22 cellular contexts compared by ENCODE assay signal in the genomic region with DNA sequence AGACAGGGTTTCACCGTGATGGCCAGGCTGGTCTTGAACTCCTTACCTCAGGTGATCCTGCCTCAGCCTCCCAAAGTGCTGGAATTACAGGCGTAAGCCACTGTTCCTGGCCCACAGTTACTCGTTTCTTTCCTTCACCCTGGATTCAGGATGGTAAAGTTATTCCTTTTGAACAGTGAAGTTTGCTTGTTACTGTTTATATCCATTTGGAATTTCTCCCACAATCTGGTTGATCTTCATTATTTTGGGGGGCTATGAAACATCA. TPM values are rescaled to one million over a fixed set of nuclear protein-coding genes. Genes with fewer than 3 reads are reported as not detected.
A peak's percentile ranks its signal among the peaks of the same experiment; 100 is the strongest.
DNase-seq lines count a peak whose midpoint lies in the region; ATAC-seq and TF ChIP-seq lines count a peak whose summit lies in the region.
"Had no signal": no experiment of that assay in that cellular context is flagged by ENCODE, and none has a peak within 500 bp of the region (broad histone marks: within the 10 kb centered on the region; RNA-seq: fewer than 3 reads in every experiment).

No MANE protein-coding gene starts in this region.

- CTCF ChIA-PET in CD4-positive, alpha-beta T cell (lab: Charles Lee), result no interaction called here
- CTCF ChIA-PET in mammary epithelial cell (lab: Charles Lee; ENCODE audit: low non-redundant PET), result no interaction called here

- H3K4me3 ChIP-seq in CD4-positive, CD25-positive, alpha-beta regulatory T cell (ENCODE audit: low read depth, low read length), result no peak overlapping the region
- H3K4me3 ChIP-seq in colonic mucosa (no peak overlapping the region), mammary epithelial cell (replicated peaks in 1 of 3; ENCODE audit: insufficient read depth in 1 of 3, low read depth in 2 of 3, low read length in 3 of 3) (no peak overlapping the region)
- H3K4me3 ChIP-seq: HAP-1 had no signal

- no peak for ATAC-seq in CD4-positive, CD25-positive, alpha-beta regulatory T cell (ENCODE audit: low read depth in 2 of 2)
- no peak for ATAC-seq in CD4-positive, alpha-beta T cell (ENCODE audit: poor library complexity)

- H3K9ac ChIP-seq in colonic mucosa (ENCODE audit: low read depth in 2 of 2, low read length in 2 of 2), result no peak overlapping the region
- no peak overlapping the region for H3K9ac ChIP-seq in mammary epithelial cell (ENCODE audit: insufficient read depth, low read length)
- H3K9ac ChIP-seq: SK-N-SH had no signal

- H3K36me3 Mint-ChIP-seq in CD4-positive, CD25-positive, alpha-beta regulatory T cell, result peaks cover 6% of the 10 kb centered on the region
- no peaks in the 10 kb centered on the region for H3K36me3 Mint-ChIP-seq in CD4-positive, alpha-beta T cell (ENCODE audit: low read depth)
- peaks cover 6% of the 10 kb centered on the region for H3K36me3 Mint-ChIP-seq in nephron progenitor cell (ENCODE audit: low read depth)

- no peaks in the 10 kb centered on the region for H3K79me2 ChIP-seq in mammary epithelial cell (ENCODE audit: insufficient read depth, low read length)

- BruUV-seq in mammary epithelial cell (replicated peaks; lab: Mats Ljungman, UMichigan), result no TSS peak

- in situ Hi-C loops in mammary epithelial cell (cut with MboI; ENCODE audit: low sequenced_read_pairs in 2 of 2), result no loop called here

- H4K20me1 ChIP-seq in mammary epithelial cell (ENCODE audit: insufficient read depth, low read length), result no peaks in the 10 kb centered on the region

- peaks cover 8% of the 10 kb centered on the region for H3K36me3 ChIP-seq in CD4-positive, CD25-positive, alpha-beta regulatory T cell (ENCODE audit: control insufficient read depth, insufficient read depth, low read length)
- H3K36me3 ChIP-seq in colonic mucosa, result no peaks in the 10 kb centered on the region
- peaks cover 10% of the 10 kb centered on the region for H3K36me3 ChIP-seq in mammary epithelial cell (ENCODE audit: insufficient read depth, low read length)

- H3K27me3 ChIP-seq in CD4-positive, CD25-positive, alpha-beta regulatory T cell (ENCODE audit: control insufficient read depth, insufficient read depth, low read length), result no peaks in the 10 kb centered on the region
- no peaks in the 10 kb centered on the region for H3K27me3 ChIP-seq in CD4-positive, alpha-beta T cell (ENCODE audit: control insufficient read depth, insufficient read depth, low read length)
- H3K27me3 ChIP-seq in colonic mucosa, result no peaks in the 10 kb centered on the region
- no peaks in the 10 kb centered on the region for H3K27me3 ChIP-seq in mammary epithelial cell (ENCODE audit: insufficient read depth, low read length)

- H3K9me3 ChIP-seq in CD4-positive, CD25-positive, alpha-beta regulatory T cell (ENCODE audit: control insufficient read depth in 2 of 2, low read length in 2 of 2), result no peaks in the 10 kb centered on the region
- no peaks in the 10 kb centered on the region for H3K9me3 ChIP-seq in CD4-positive, alpha-beta T cell (ENCODE audit: control insufficient read depth, low read length)
- H3K9me3 ChIP-seq in colonic mucosa (no peaks in the 10 kb centered on the region), mammary epithelial cell (replicated peaks; ENCODE audit: insufficient read depth, low read length) (no peaks in the 10 kb centered on the region)
- H3K9me3 ChIP-seq: HAP-1, SK-N-SH had no signal

- H3K27ac ChIP-seq in CD4-positive, CD25-positive, alpha-beta regulatory T cell (ENCODE audit: insufficient read depth, low read length, poor library complexity, severe bottlenecking), result no peak overlapping the region
- no peak overlapping the region for H3K27ac ChIP-seq in CD4-positive, alpha-beta T cell (ENCODE audit: low read depth, low read length)
- H3K27ac ChIP-seq in colonic mucosa (no peak overlapping the region), mammary epithelial cell (ENCODE audit: insufficient read depth, low read depth, low read length) (no peak overlapping the region)
- H3K27ac ChIP-seq: C4-2B had no signal

- intact Hi-C loops in CD4-positive, alpha-beta T cell (cut with DNase I, micrococcal nuclease), result no loop called here
- intact Hi-C loops in colonic mucosa (cut with DNase I), result no loop called here
- intact Hi-C loops in mammary epithelial cell (cut with micrococcal nuclease), result no loop called here

- POLR2A ChIA-PET in CD4-positive, alpha-beta T cell (lab: Charles Lee), result no interaction called here

- peaks cover 0 to 30% (median 19%) of the 10 kb centered on the region in 4 donors for H3K4me1 Mint-ChIP-seq in CD4-positive, CD25-positive, alpha-beta regulatory T cell
- peaks cover 22% of the 10 kb centered on the region for H3K4me1 Mint-ChIP-seq in CD4-positive, alpha-beta T cell (ENCODE audit: low read depth)
- peaks cover 9% of the 10 kb centered on the region for H3K4me1 Mint-ChIP-seq in nephron progenitor cell

- H3K4me1 ChIP-seq in CD4-positive, CD25-positive, alpha-beta regulatory T cell (ENCODE audit: control insufficient read depth, insufficient read depth, low read length, poor library complexity, severe bottlenecking), result peaks cover 22% of the 10 kb centered on the region
- H3K4me1 ChIP-seq in colonic mucosa (no peaks in the 10 kb centered on the region), mammary epithelial cell (ENCODE audit: insufficient read depth, low read length) (no peaks in the 10 kb centered on the region)
- H3K4me1 ChIP-seq: HAP-1 had no signal

- dilution Hi-C loops in mammary epithelial cell (cut with HindIII; ENCODE audit: low sequenced_read_pairs), result no loop called here

- no peak overlapping the region for H2AFZ ChIP-seq in mammary epithelial cell (ENCODE audit: low read depth, low read length)

- no peaks in the 10 kb centered on the region for H3K9me3 Mint-ChIP-seq in CD4-positive, CD25-positive, alpha-beta regulatory T cell
- no peaks in the 10 kb centered on the region for H3K9me3 Mint-ChIP-seq in CD4-positive, alpha-beta T cell
- no peaks in the 10 kb centered on the region for H3K9me3 Mint-ChIP-seq in nephron progenitor cell
- H3K9me3 Mint-ChIP-seq: HFFc6 had no signal

- WGBS in mammary epithelial cell (ENCODE audit: low coverage, missing lambda C conversion rate), result 79% methylated on average over 3 of the region's 3 CpGs

- peaks cover 10% of the 10 kb centered on the region for H3K27me3 Mint-ChIP-seq in CD4-positive, CD25-positive, alpha-beta regulatory T cell
- H3K27me3 Mint-ChIP-seq in CD4-positive, alpha-beta T cell, result no peaks in the 10 kb centered on the region
- H3K27me3 Mint-ChIP-seq in nephron progenitor cell (ENCODE audit: low read depth, poor library complexity), result peaks cover 15% of the 10 kb centered on the region

- peak overlapping the region in 2 of 3 donors; percentile 57 to 85 for H3K27ac Mint-ChIP-seq in CD4-positive, CD25-positive, alpha-beta regulatory T cell
- peak overlapping the region; percentile 21 for H3K27ac Mint-ChIP-seq in CD4-positive, alpha-beta T cell
- peak overlapping the region; percentile 6 for H3K27ac Mint-ChIP-seq in nephron progenitor cell
- H3K27ac Mint-ChIP-seq: B cell, HFFc6 had no signal

- no peak overlapping the region for H3K4me2 ChIP-seq in mammary epithelial cell (ENCODE audit: insufficient read depth, low read depth, low read length)
- H3K4me2 ChIP-seq: SK-N-SH had no signal

- no peak for DNase-seq in CD4-positive, CD25-positive, alpha-beta regulatory T cell
- peak in 1 of 10 experiments; percentile 2 for DNase-seq in CD4-positive, alpha-beta T cell
- peak; percentile 0 for DNase-seq in colonic mucosa
- DNase-seq in nephron progenitor cell, result no peak
- no peak for DNase-seq in activated naive CD4-positive, alpha-beta T cell treated with anti-CD3 and anti-CD28 coated beads, Interleukin-2, amount 50 U/mL, for 16 hours
- no peak for DNase-seq in GM03348 (ENCODE audit: low spot score)
- DNase-seq in mammary epithelial cell, result no peak
- DNase-seq: DMS153, DND-41, GOT3, HFFc6, MV-4-11, NCI-H1105, NCI-H1436 treated with DMSO at 0.1 percent for 48 hours, NCI-H1930, NCI-H446, NCI-H524 treated with DMSO at 0.1 percent for 48 hours, NCI-H774 had no signal

- no peak for TF ChIP-seq CTCF in CD4-positive, alpha-beta T cell (IDR thresholded peaks at IDR 0.05)
- TF ChIP-seq CTCF in colonic mucosa (IDR thresholded peaks at IDR 0.05) (no peak), nephron progenitor cell (IDR thresholded peaks at IDR 0.05) (no peak), mammary epithelial cell (conservative IDR thresholded peaks at IDR 0.05 in 1 of 2, IDR thresholded peaks at IDR 0.05 in 1 of 2; ENCODE audit: extremely low read depth in 1 of 2, insufficient read depth in 1 of 2, low read depth in 1 of 2, low read length in 2 of 2) (no peak)

- H3K4me3 Mint-ChIP-seq in CD4-positive, CD25-positive, alpha-beta regulatory T cell, result no peak overlapping the region
- H3K4me3 Mint-ChIP-seq in CD4-positive, alpha-beta T cell, result no peak overlapping the region
- H3K4me3 Mint-ChIP-seq in nephron progenitor cell, result no peak overlapping the region
- H3K4me3 Mint-ChIP-seq: B cell, HFFc6 had no signal

RNA-seq across cellular contexts. Expression of gene WDR4, which starts 43.0 kb away (rescaled TPM):
- total RNA-seq in CD4-positive, CD25-positive, alpha-beta regulatory T cell, result 18.4 TPM
- polyA plus RNA-seq in CD4-positive, CD25-positive, alpha-beta regulatory T cell, result 1 to 10 TPM; 5.7 to 8.8 (median 7.4) TPM
- 10 to 100 TPM; 11.3 to 12.9 TPM for total RNA-seq in CD4-positive, alpha-beta T cell
- total RNA-seq in colonic mucosa (10 to 100 TPM in 1 of 2 donors, 1 to 10 TPM in 1; 8.1 to 43.7 TPM), mammary epithelial cell (10 to 100 TPM; 11.2 to 38.8 TPM)
- 21.7 TPM for polyA plus RNA-seq in mammary epithelial cell
- polyA minus RNA-seq in mammary epithelial cell, result 28.4 TPM

RNA-seq across cellular contexts. Expression of gene NDUFV3, which starts 56.8 kb away (rescaled TPM):
- 18.2 TPM for total RNA-seq in CD4-positive, CD25-positive, alpha-beta regulatory T cell
- 10 to 100 TPM; 12.2 to 19.7 (median 14.4) TPM for polyA plus RNA-seq in CD4-positive, CD25-positive, alpha-beta regulatory T cell
- total RNA-seq in CD4-positive, alpha-beta T cell, result 10 to 100 TPM; 15.3 to 15.8 TPM
- total RNA-seq in colonic mucosa (10 to 100 TPM; 25.9 to 36.6 TPM), mammary epithelial cell (10 to 100 TPM; 36.3 to 50.3 TPM)
- 47.8 TPM for polyA plus RNA-seq in mammary epithelial cell
- 36.4 TPM for polyA minus RNA-seq in mammary epithelial cell

Comparison
In these comparisons a context has a peak if more than half of its experiments do, and no peak if none do; other contexts are left out.
1. H3K27ac Mint-ChIP-seq: peak in every context shown above with its lines; median percentile 71 in CD4-positive, CD25-positive, alpha-beta regulatory T cell; 21 in CD4-positive, alpha-beta T cell; 6 in nephron progenitor cell.